Comparison of ENCODE assay signal across 17 cellular contexts in the genomic region with DNA sequence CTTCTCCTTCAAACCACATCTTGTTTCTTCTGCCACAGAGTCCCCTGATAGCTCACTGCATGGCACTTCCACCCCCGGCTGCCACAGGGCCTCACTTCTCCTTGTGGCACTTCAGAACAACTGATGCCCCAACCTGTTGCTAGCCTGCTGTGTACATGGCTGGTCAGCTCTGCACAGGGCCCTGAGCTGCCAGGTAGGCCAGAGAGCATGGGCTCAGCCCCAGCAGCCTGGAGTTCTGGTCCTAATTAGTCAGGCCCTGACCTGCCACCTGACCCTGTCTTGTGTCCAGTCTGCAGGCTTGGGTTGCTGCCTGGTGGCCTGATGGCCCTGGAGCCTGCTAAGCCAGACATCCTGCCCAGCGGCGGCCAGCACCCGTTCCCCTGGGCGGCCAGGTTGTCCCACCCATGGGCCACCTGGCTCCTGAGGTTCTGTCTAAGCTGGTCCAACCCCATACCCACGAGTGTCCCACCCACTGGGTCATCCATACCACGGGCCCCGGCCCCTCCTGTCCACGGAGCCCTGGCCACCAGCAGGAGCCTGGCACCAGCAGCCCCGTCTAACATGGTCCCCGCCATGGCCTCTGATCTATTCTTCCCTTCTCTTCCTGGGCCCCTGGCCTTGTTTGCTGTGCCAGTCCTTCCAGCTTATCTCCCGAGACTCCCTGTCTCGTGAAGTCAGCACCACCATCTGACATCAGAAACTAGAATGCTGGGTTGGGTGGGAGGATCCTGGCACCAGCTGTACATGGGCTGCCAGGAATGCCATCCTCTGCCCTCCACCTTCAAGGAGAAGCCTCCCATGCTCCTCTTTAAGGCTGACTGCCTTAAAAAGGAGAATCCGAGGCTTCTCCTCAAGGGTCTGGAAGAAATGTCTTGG. TPM values are rescaled to one million over a fixed set of nuclear protein-coding genes. Genes with fewer than 3 reads are reported as not detected.
A peak's percentile ranks its signal among the peaks of the same experiment; 100 is the strongest.
DNase-seq lines count a peak whose midpoint lies in the region; ATAC-seq and FAIRE-seq lines count a peak whose summit lies in the region.
"Had no signal": no experiment of that assay in that cellular context is flagged by ENCODE, and none has a peak within 500 bp of the region (broad histone marks: within the 10 kb centered on the region; RNA-seq: fewer than 3 reads in every experiment).

No MANE protein-coding gene starts in this region.

- ATAC-seq in activated T-cell treated with anti-CD3 and anti-CD28 coated beads, Interleukin-2, amount 50 U/mL, for 72 hours (replicated peaks in 1 of 2), result no peak
- no peak for ATAC-seq in T-cell (replicated peaks in 1 of 4)
- peak; percentile 80 for ATAC-seq in left lobe of liver
- no peak for ATAC-seq in sciatic nerve
- ATAC-seq: body of pancreas, HCT116 had no signal

- H3K27me3 ChIP-seq in skeletal muscle tissue (ENCODE audit: control insufficient read depth in 3 of 3, insufficient read depth in 3 of 3, low read length in 3 of 3), result no peaks in the 10 kb centered on the region
- H3K27me3 ChIP-seq in small intestine (ENCODE audit: control insufficient read depth in 2 of 2, insufficient read depth in 2 of 2, low read length in 2 of 2), result no peaks in the 10 kb centered on the region
- H3K27me3 ChIP-seq: body of pancreas, suprapubic skin had no signal

- peaks cover 14% of the 10 kb centered on the region for H3K36me3 Mint-ChIP-seq in activated T-cell treated with anti-CD3 and anti-CD28 coated beads, Interleukin-2, amount 50 U/mL, for 24 hours (ENCODE audit: low read depth)
- peaks cover 0 to 10% of the 10 kb centered on the region in 2 donors for H3K36me3 Mint-ChIP-seq in activated T-cell treated with anti-CD3 and anti-CD28 coated beads, Interleukin-2, amount 50 U/mL, for 72 hours (ENCODE audit: insufficient read depth in 2 of 2)
- H3K36me3 Mint-ChIP-seq in T-cell, result peaks cover 3% of the 10 kb centered on the region

- H3K9ac ChIP-seq in skeletal muscle tissue (ENCODE audit: low read depth in 1 of 3, low read length in 3 of 3), result peak overlapping the region; percentile 8 to 93 (median 51)

- H3K27ac ChIP-seq in skeletal muscle tissue (ENCODE audit: low read depth, low read length) (peak overlapping the region; percentile 67), small intestine (ENCODE audit: low read depth in 1 of 2, low read length in 1 of 2) (no peak overlapping the region)
- H3K27ac ChIP-seq: suprapubic skin had no signal

- no peaks in the 10 kb centered on the region for H3K36me3 ChIP-seq in skeletal muscle tissue (ENCODE audit: control insufficient read depth in 3 of 3, insufficient read depth in 3 of 3, low read length in 3 of 3)
- H3K36me3 ChIP-seq in small intestine (ENCODE audit: control insufficient read depth in 2 of 2, insufficient read depth in 2 of 2, low read length in 2 of 2), result no peaks in the 10 kb centered on the region
- H3K36me3 ChIP-seq: suprapubic skin had no signal

- H3K9me3 ChIP-seq in skeletal muscle tissue (ENCODE audit: control insufficient read depth in 3 of 3, low read length in 3 of 3), result no peaks in the 10 kb centered on the region
- H3K9me3 ChIP-seq in small intestine (ENCODE audit: control insufficient read depth, low read depth), result no peaks in the 10 kb centered on the region
- H3K9me3 ChIP-seq: body of pancreas, suprapubic skin had no signal

- POLR2A ChIA-PET in T-cell (lab: Charles Lee), result no interaction called here

- intact Hi-C loops in sciatic nerve (cut with DNase I), result no loop called here

- DNase-seq in activated T-cell treated with anti-CD3 and anti-CD28 coated beads, Interleukin-2, amount 50 U/mL, for 24 hours, result no peak
- no peak for DNase-seq in activated T-cell treated with anti-CD3 and anti-CD28 coated beads, Interleukin-2, amount 50 U/mL, for 72 hours
- no peak for DNase-seq in T-cell
- DNase-seq in left lobe of liver (ENCODE audit: low spot score), result peak; percentile 98
- DNase-seq in stimulated activated CD4-positive, alpha-beta T cell treated with anti-CD3 and anti-CD28 coated beads, Interleukin-4, amount 100 ng/mL, for 24 hours, result no peak
- no peak for DNase-seq in sciatic nerve (ENCODE audit: low spot score)
- no peak for DNase-seq in small intestine
- DNase-seq: activated T-cell treated with anti-CD3 and anti-CD28 coated beads, Interleukin-2, amount 50 U/mL, for 48 hours; body of pancreas; effector CD4-positive, alpha-beta T cell; IMR-90; nucleus accumbens; T-helper 9 cell had no signal

- H3K4me3 Mint-ChIP-seq in activated T-cell treated with anti-CD3 and anti-CD28 coated beads, Interleukin-2, amount 50 U/mL, for 24 hours, result no peak overlapping the region
- H3K4me3 Mint-ChIP-seq in activated T-cell treated with anti-CD3 and anti-CD28 coated beads, Interleukin-2, amount 50 U/mL, for 72 hours, result no peak overlapping the region
- H3K4me3 Mint-ChIP-seq in T-cell, result peak overlapping the region in 1 of 3 donors; percentile 35

- H3K4me3 ChIP-seq in skeletal muscle tissue (ENCODE audit: low read length in 3 of 3) (peak overlapping the region in 2 of 3 donors; percentile 38 to 63), small intestine (ENCODE audit: low read depth in 1 of 2, low read length in 2 of 2) (no peak overlapping the region)
- H3K4me3 ChIP-seq: body of pancreas, suprapubic skin had no signal

- WGBS in small intestine, 3 donors, result 70 to 85% (median 77%) methylated on average over 14 of the region's 14 CpGs

- peaks cover 42 to 50% (median 43%) of the 10 kb centered on the region in 3 donors for H3K4me1 ChIP-seq in skeletal muscle tissue (ENCODE audit: control insufficient read depth in 3 of 3, insufficient read depth in 3 of 3, low read length in 3 of 3)
- peaks cover 9 to 10% of the 10 kb centered on the region in 2 donors for H3K4me1 ChIP-seq in small intestine (ENCODE audit: control insufficient read depth in 2 of 2, insufficient read depth in 1 of 2, low read depth in 1 of 2, low read length in 1 of 2)

- FAIRE-seq in small intestine (lab: Jason Lieb, UNC), result no peak
- FAIRE-seq: G401.6 had no signal

- H3K9me3 Mint-ChIP-seq in activated T-cell treated with anti-CD3 and anti-CD28 coated beads, Interleukin-2, amount 50 U/mL, for 24 hours, result peaks cover 3% of the 10 kb centered on the region
- H3K9me3 Mint-ChIP-seq in activated T-cell treated with anti-CD3 and anti-CD28 coated beads, Interleukin-2, amount 50 U/mL, for 72 hours, result no peaks in the 10 kb centered on the region
- H3K9me3 Mint-ChIP-seq in T-cell, result no peaks in the 10 kb centered on the region

- CTCF ChIA-PET in T-cell (lab: Charles Lee), result interaction anchor here (0.6 to 3.2 kb wide), 4 partner anchors 9 to 178 kb away, joined by 3 to 35 read pairs (median 8); no protein-coding TSS in a partner anchor

- H3K27me3 Mint-ChIP-seq in activated T-cell treated with anti-CD3 and anti-CD28 coated beads, Interleukin-2, amount 50 U/mL, for 24 hours, result no peaks in the 10 kb centered on the region
- no peaks in the 10 kb centered on the region for H3K27me3 Mint-ChIP-seq in activated T-cell treated with anti-CD3 and anti-CD28 coated beads, Interleukin-2, amount 50 U/mL, for 72 hours (ENCODE audit: low read depth)
- no peaks in the 10 kb centered on the region for H3K27me3 Mint-ChIP-seq in T-cell

- peak overlapping the region; percentile 73 for H3K27ac Mint-ChIP-seq in activated T-cell treated with anti-CD3 and anti-CD28 coated beads, Interleukin-2, amount 50 U/mL, for 24 hours
- H3K27ac Mint-ChIP-seq in activated T-cell treated with anti-CD3 and anti-CD28 coated beads, Interleukin-2, amount 50 U/mL, for 72 hours, result no peak overlapping the region
- peak overlapping the region; percentile 83 to 84 for H3K27ac Mint-ChIP-seq in T-cell

- peaks cover 24% of the 10 kb centered on the region for H3K4me1 Mint-ChIP-seq in activated T-cell treated with anti-CD3 and anti-CD28 coated beads, Interleukin-2, amount 50 U/mL, for 24 hours (ENCODE audit: low read depth)
- H3K4me1 Mint-ChIP-seq in activated T-cell treated with anti-CD3 and anti-CD28 coated beads, Interleukin-2, amount 50 U/mL, for 72 hours (ENCODE audit: low read depth), result peaks cover 23% of the 10 kb centered on the region
- peaks cover 20 to 24% (median 22%) of the 10 kb centered on the region in 3 donors for H3K4me1 Mint-ChIP-seq in T-cell

RNA-seq across cellular contexts. Expression of gene CERK, which starts 3.1 kb away (rescaled TPM):
- total RNA-seq in activated T-cell treated with anti-CD3 and anti-CD28 coated beads, Interleukin-2, amount 50 U/mL, for 72 hours, result 10 to 100 TPM; 38.6 to 53.1 TPM
- 100 to 1,000 TPM in 3 of 5 donors, 10 to 100 TPM in 2; 77.4 to 155 (median 125) TPM for total RNA-seq in T-cell
- total RNA-seq in left lobe of liver, result 22.0 TPM
- 18.3 TPM for total RNA-seq in skeletal muscle tissue
- total RNA-seq in sciatic nerve, result 27.3 TPM
- 10 to 100 TPM; 43.7 to 59.7 (median 59.7) TPM for polyA plus RNA-seq in small intestine

RNA-seq across cellular contexts. Expression of gene TBC1D22A, which starts 21.3 kb away (rescaled TPM):
- 10 to 100 TPM; 29.5 to 34.8 TPM for total RNA-seq in activated T-cell treated with anti-CD3 and anti-CD28 coated beads, Interleukin-2, amount 50 U/mL, for 72 hours
- total RNA-seq in T-cell (10 to 100 TPM; 38.3 to 67.8 (median 57.7) TPM), left lobe of liver (12.4 TPM), skeletal muscle tissue (6.8 TPM), sciatic nerve (36.3 TPM)
- polyA plus RNA-seq in small intestine, result 10 to 100 TPM; 17.7 to 23.0 (median 18.9) TPM

Comparison
In these comparisons a context has a peak if more than half of its experiments do, and no peak if none do; other contexts are left out.
1. H3K4me3 ChIP-seq: peak in skeletal muscle tissue (2 of 3); none in small intestine (0 of 2).